ENCODE assay signal across 10 cellular contexts in genomic region chr3:122030381-122031122, GRCh38. TPM values are rescaled to one million over a fixed set of nuclear protein-coding genes. Genes with fewer than 3 reads are reported as not detected.
DNase-seq lines count a peak whose midpoint lies in the region; ATAC-seq, FAIRE-seq and TF ChIP-seq lines count a peak whose summit lies in the region.
"Had no signal": no experiment of that assay in that cellular context is flagged by ENCODE, and none has a peak within 500 bp of the region (broad histone marks: within the 10 kb centered on the region; RNA-seq: fewer than 3 reads in every experiment).

No MANE protein-coding gene starts in this region.

- H3K27ac ChIP-seq in BLaER1 treated with 17β-estradiol and CSF1 and Interleukin-3, amounts not matched to agents 10 nM and 100 nM: peak overlapping the region in 8 of 11 experiments; percentile 11 to 56 (median 32); a peak in 10 of 22 replicates
- no peak overlapping the region for H3K27ac ChIP-seq in sigmoid colon

- intact Hi-C loops in sigmoid colon (cut with DNase I): no loop called here

- peak overlapping the region in 6 of 11 experiments; percentile 13 to 47 (median 44); a peak in 11 of 22 replicates for H3K4me2 ChIP-seq in BLaER1 treated with 17β-estradiol and CSF1 and Interleukin-3, amounts not matched to agents 10 nM and 100 nM

- H3K4me1 ChIP-seq in BLaER1 treated with 17β-estradiol and CSF1 and Interleukin-3, amounts not matched to agents 10 nM and 100 nM: peaks cover 0 to 26% (median 0%) of the 10 kb centered on the region in 10 experiments; a peak in 8 of 20 replicates
- H3K4me1 ChIP-seq in adipocyte (ENCODE audit: control insufficient read depth, insufficient read depth, low read length) (no peaks in the 10 kb centered on the region), sigmoid colon (no peaks in the 10 kb centered on the region)

- no peak for TF ChIP-seq EP300 in sigmoid colon (IDR thresholded peaks at IDR 0.05)

- no peak overlapping the region for H3K4me3 ChIP-seq in BLaER1 treated with 17β-estradiol and CSF1 and Interleukin-3, amounts not matched to agents 10 nM and 100 nM
- H3K4me3 ChIP-seq in adipocyte (ENCODE audit: low read length) (no peak overlapping the region), sigmoid colon (no peak overlapping the region)

- H3K36me3 ChIP-seq in BLaER1 treated with 17β-estradiol and CSF1 and Interleukin-3, amounts not matched to agents 10 nM and 100 nM: no peaks in the 10 kb centered on the region
- H3K36me3 ChIP-seq in adipocyte (ENCODE audit: control insufficient read depth, insufficient read depth, low read length, severe bottlenecking) (no peaks in the 10 kb centered on the region), sigmoid colon (no peaks in the 10 kb centered on the region)

- H3K27me3 ChIP-seq in BLaER1 treated with 17β-estradiol and CSF1 and Interleukin-3, amounts not matched to agents 10 nM and 100 nM: no peaks in the 10 kb centered on the region
- H3K27me3 ChIP-seq in adipocyte (replicated peaks; ENCODE audit: control insufficient read depth, insufficient read depth, low read length): no peaks in the 10 kb centered on the region
- H3K27me3 ChIP-seq in sigmoid colon: no peaks in the 10 kb centered on the region

- peaks cover 10 to 38% (median 16%) of the 10 kb centered on the region in 11 experiments for H3K9me3 ChIP-seq in BLaER1 treated with 17β-estradiol and CSF1 and Interleukin-3, amounts not matched to agents 10 nM and 100 nM (replicated peaks in 1 of 11)
- H3K9me3 ChIP-seq in adipocyte (ENCODE audit: control insufficient read depth, low read length): no peaks in the 10 kb centered on the region
- H3K9me3 ChIP-seq in sigmoid colon: no peaks in the 10 kb centered on the region

- no peak for DNase-seq in GM19239 (ENCODE audit: insufficient read length, low spot score)
- DNase-seq in adipocyte (ENCODE audit: low read depth): peak; percentile 0
- no peak for DNase-seq in SHP77 (lab: John Stamatoyannopoulos, UW)
- DNase-seq in sigmoid colon: no peak
- DNase-seq in SHP77 treated with DMSO at 0.1 percent for 48 hours (lab: John Stamatoyannopoulos, UW): no peak
- DNase-seq in OCI-M2 (lab: John Stamatoyannopoulos, UW; ENCODE audit: unreplicated experiment): no peak
- DNase-seq: activated CD4-positive, alpha-beta T cell treated with anti-CD3 and anti-CD28 coated beads for 1 hour had no signal

- 81 to 87% methylated on average over 3 of the region's 3 CpGs for WGBS in sigmoid colon, 2 donors

- TF ChIP-seq CTCF in sigmoid colon (IDR thresholded peaks at IDR 0.05): no peak

- peak; percentile 98 for FAIRE-seq in GM19239 (lab: Jason Lieb, UNC)

- H4K20me1 ChIP-seq in BLaER1 treated with 17β-estradiol and CSF1 and Interleukin-3, amounts not matched to agents 10 nM and 100 nM: no peaks in the 10 kb centered on the region

- H3K9ac ChIP-seq in BLaER1 treated with 17β-estradiol and CSF1 and Interleukin-3, amounts not matched to agents 10 nM and 100 nM: no peak overlapping the region
- no peak overlapping the region for H3K9ac ChIP-seq in adipocyte (ENCODE audit: low read length)

- ATAC-seq in HG03159 (IDR thresholded peaks at IDR 0.05; ENCODE audit: unreplicated experiment): peak; percentile 62

- TF ChIP-seq POLR2A in sigmoid colon (IDR thresholded peaks at IDR 0.05): no peak

RNA-seq across cellular contexts. Expression of gene ILDR1, which starts 8.5 kb away (rescaled TPM):
- total RNA-seq in sigmoid colon: not detected
- polyA plus RNA-seq in sigmoid colon: 1 to 10 TPM; 3.5 to 7.1 (median 4.8) TPM
- polyA plus RNA-seq: immature natural killer cell had no signal

RNA-seq across cellular contexts. Expression of gene CD86, which starts 24.6 kb away (rescaled TPM):
- total RNA-seq in sigmoid colon: 1 to 10 TPM; 3.9 to 5.8 (median 4.8) TPM
- 10 to 100 TPM in 1 of 3 donors, 1 to 10 TPM in 2; 3.0 to 18.5 (median 6.5) TPM for polyA plus RNA-seq in sigmoid colon

Comparison
In these comparisons a context has a peak if more than half of its experiments do, and no peak if none do; other contexts are left out.
1. H3K27ac ChIP-seq: peak in BLaER1 treated with 17β-estradiol and CSF1 and Interleukin-3, amounts not matched to agents 10 nM and 100 nM (8 of 11); none in sigmoid colon (0 of 4).